In genomic region chr1:21174638-21175323, GRCh38 we compare ENCODE assay signal across 1 cellular context.
TF ChIP-seq lines count a peak whose summit lies in the region.

No MANE protein-coding gene starts in this region.

TF ChIP-seq in HepG2, 621 proteins besides CTCF, POLR2A, EP300 and RAD21 (continued from another document):
- TF ChIP-seq ATF4 (CRISPR knock-in tag; IDR thresholded peaks at IDR 0.05) (peak in 1 of 2 experiments; percentile 90; a peak in 2 of 4 replicates), NFIC (IDR thresholded peaks at IDR 0.05; ENCODE audit: low read length) (no peak), ZNF687 (CRISPR knock-in tag; IDR thresholded peaks at IDR 0.05) (no peak), RXRB (CRISPR knock-in tag; IDR thresholded peaks at IDR 0.05; ENCODE audit: borderline replicate concordance) (peak; percentile 44; the same call in 1 of the 2 replicates)
